11 cellular contexts compared by ENCODE assay signal in the genomic region with DNA sequence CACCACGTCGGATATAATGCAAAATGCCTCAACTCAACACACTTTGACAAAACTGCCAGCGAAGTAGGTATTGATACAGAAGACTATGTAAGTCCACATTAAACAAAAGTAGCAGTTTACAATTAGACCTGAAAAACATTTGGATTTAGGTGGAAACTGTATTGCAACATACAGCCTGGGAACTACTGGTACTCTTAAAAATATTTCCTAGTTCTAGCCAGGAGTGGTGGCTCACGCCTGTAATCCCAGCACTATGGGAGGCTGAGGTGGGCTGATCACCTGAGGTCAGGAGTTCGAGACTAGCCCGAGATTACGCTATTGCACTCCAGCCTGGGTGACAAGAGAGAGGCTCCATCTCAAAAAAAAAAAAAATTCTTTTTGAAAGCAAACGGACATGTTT.
DNase-seq lines count a peak whose midpoint lies in the region; ATAC-seq and TF ChIP-seq lines count a peak whose summit lies in the region.
"Had no signal": no experiment of that assay in that cellular context is flagged by ENCODE, and none has a peak within 500 bp of the region (broad histone marks: within the 10 kb centered on the region; RNA-seq: fewer than 3 reads in every experiment).

No MANE protein-coding gene starts in this region.

- H4K91ac ChIP-seq in mesenchymal stem cell (ENCODE audit: low read length): no peak overlapping the region

- no peak overlapping the region for H2BK12ac ChIP-seq in mesenchymal stem cell (ENCODE audit: low read length in 2 of 2)

- no peaks in the 10 kb centered on the region for H3K9me3 ChIP-seq in OCI-LY3 (ENCODE audit: insufficient read depth, low read length)
- no peaks in the 10 kb centered on the region for H3K9me3 ChIP-seq in mesenchymal stem cell (ENCODE audit: control insufficient read depth, low read length)
- no peaks in the 10 kb centered on the region for H3K9me3 ChIP-seq in tibial artery

- H3K4me2 ChIP-seq in OCI-LY3 (ENCODE audit: low read length): 0 out of 2 replicates have a peak overlapping the region, but pooled peaks have one; percentile 4
- no peak overlapping the region for H3K4me2 ChIP-seq in mesenchymal stem cell (ENCODE audit: low read length, poor library complexity, severe bottlenecking)

- H3K18ac ChIP-seq in mesenchymal stem cell (ENCODE audit: low read depth in 1 of 2, low read length in 2 of 2): no peak overlapping the region

- H3K4me3 ChIP-seq in OCI-LY3 (ENCODE audit: low read length) (no peak overlapping the region), choroid plexus epithelial cell (ENCODE audit: low read depth, low read length) (peak overlapping the region; percentile 6), mesenchymal stem cell (ENCODE audit: insufficient read depth in 1 of 2, low read depth in 1 of 2, low read length in 2 of 2) (peak overlapping the region in 1 of 2 experiments; percentile 81), tibial artery (peak overlapping the region; percentile 35 to 42)

- no peak overlapping the region for H4K8ac ChIP-seq in mesenchymal stem cell (ENCODE audit: low read length)

- no peak for TF ChIP-seq CTCF in OCI-LY3 (IDR thresholded peaks at IDR 0.05; ENCODE audit: low read depth, low read length)
- TF ChIP-seq CTCF in choroid plexus epithelial cell (conservative IDR thresholded peaks at IDR 0.05; ENCODE audit: low read depth, low read length): no peak
- no peak for TF ChIP-seq CTCF in tibial artery (IDR thresholded peaks at IDR 0.05)

- no peak overlapping the region for H3K14ac ChIP-seq in mesenchymal stem cell (ENCODE audit: low read length in 2 of 2)

- no peak overlapping the region for H3K27ac ChIP-seq in OCI-LY3 (ENCODE audit: low read length)
- no peak overlapping the region for H3K27ac ChIP-seq in mesenchymal stem cell (ENCODE audit: low read length, poor library complexity, severe bottlenecking)
- H3K27ac ChIP-seq in tibial artery: peak overlapping the region; percentile 25 to 49

- H3K23ac ChIP-seq in mesenchymal stem cell (ENCODE audit: low read length in 2 of 2): no peak overlapping the region

- peak; percentile 18 for DNase-seq in choroid plexus epithelial cell (ENCODE audit: low read depth)
- DNase-seq in mesenchymal stem cell: no peak
- DNase-seq in tibial artery: no peak
- no peak for DNase-seq in LoVo (ENCODE audit: low spot score)
- DNase-seq in T1000 (lab: John Stamatoyannopoulos, UW): no peak
- DNase-seq: Kasumi-1, NCI-H774, T-helper 17 cell had no signal

- H2AK5ac ChIP-seq in mesenchymal stem cell (ENCODE audit: low read length, severe bottlenecking): no peak overlapping the region

- 98% methylated on average over 4 of the region's 8 CpGs for WGBS in mesenchymal stem cell

- no peak overlapping the region for H2BK5ac ChIP-seq in mesenchymal stem cell (ENCODE audit: low read depth, low read length, poor library complexity, severe bottlenecking)

- no peak overlapping the region for H3K9ac ChIP-seq in OCI-LY3 (ENCODE audit: low read length)
- peak overlapping the region; percentile 84 for H3K9ac ChIP-seq in mesenchymal stem cell (ENCODE audit: low read length)

- H3K4me1 ChIP-seq in OCI-LY3 (ENCODE audit: low read length) (peaks cover 10% of the 10 kb centered on the region), mesenchymal stem cell (ENCODE audit: control insufficient read depth, insufficient read depth, low read depth, low read length) (no peaks in the 10 kb centered on the region), tibial artery (peaks cover 0 to 44% (median 14%) of the 10 kb centered on the region in 4 donors)

- H2AFZ ChIP-seq in OCI-LY3 (ENCODE audit: low read depth, low read length) (no peak overlapping the region), mesenchymal stem cell (ENCODE audit: low read depth, low read length) (no peak overlapping the region)

- H2BK15ac ChIP-seq in mesenchymal stem cell (ENCODE audit: low read depth, poor library complexity, severe bottlenecking): no peak overlapping the region

- intact Hi-C loops in tibial artery (cut with DNase I; ENCODE audit: low total_unique reads): no loop called here

- H3K36me3 ChIP-seq in OCI-LY3 (replicated peaks; ENCODE audit: low read depth, low read length): no peaks in the 10 kb centered on the region
- H3K36me3 ChIP-seq in mesenchymal stem cell (ENCODE audit: control insufficient read depth in 1 of 2, insufficient read depth in 2 of 2, low read depth in 1 of 2, low read length in 2 of 2): no peaks in the 10 kb centered on the region
- no peaks in the 10 kb centered on the region for H3K36me3 ChIP-seq in tibial artery

- no peak for ATAC-seq in HG02642 (IDR thresholded peaks at IDR 0.05; ENCODE audit: poor library complexity, unreplicated experiment)
- ATAC-seq: natural killer cell treated with Interleukin-12 subunit alpha and Interleukin-12 subunit beta and Interleukin-15 and Interleukin-18, amount 100 ng/mL, for 72 hours; T-helper 17 cell had no signal

- no peaks in the 10 kb centered on the region for H4K20me1 ChIP-seq in OCI-LY3 (ENCODE audit: insufficient read depth, low read length)

- no peaks in the 10 kb centered on the region for H3K27me3 ChIP-seq in OCI-LY3 (ENCODE audit: low read depth, low read length)
- H3K27me3 ChIP-seq in mesenchymal stem cell (ENCODE audit: control insufficient read depth in 1 of 2, insufficient read depth in 1 of 2, low read length in 2 of 2): no peaks in the 10 kb centered on the region
- H3K27me3 ChIP-seq in tibial artery: no peaks in the 10 kb centered on the region

- H3K4ac ChIP-seq in mesenchymal stem cell (ENCODE audit: low read depth in 1 of 2, low read length in 2 of 2): no peak overlapping the region

- H2BK120ac ChIP-seq in mesenchymal stem cell (ENCODE audit: low read depth, low read length): no peak overlapping the region

- H3K79me2 ChIP-seq in OCI-LY3 (ENCODE audit: low read length): no peaks in the 10 kb centered on the region

- H3K79me1 ChIP-seq in mesenchymal stem cell (replicated peaks; ENCODE audit: low read length, poor library complexity, severe bottlenecking): no peaks in the 10 kb centered on the region

Comparison
In these comparisons a context has a peak if more than half of its experiments do, and no peak if none do; other contexts are left out.
1. H3K27ac ChIP-seq: peak in tibial artery (2 of 2); none in OCI-LY3 (single experiment) and mesenchymal stem cell (single experiment).